Comparison of ENCODE assay signal across 24 cellular contexts in the genomic region with DNA sequence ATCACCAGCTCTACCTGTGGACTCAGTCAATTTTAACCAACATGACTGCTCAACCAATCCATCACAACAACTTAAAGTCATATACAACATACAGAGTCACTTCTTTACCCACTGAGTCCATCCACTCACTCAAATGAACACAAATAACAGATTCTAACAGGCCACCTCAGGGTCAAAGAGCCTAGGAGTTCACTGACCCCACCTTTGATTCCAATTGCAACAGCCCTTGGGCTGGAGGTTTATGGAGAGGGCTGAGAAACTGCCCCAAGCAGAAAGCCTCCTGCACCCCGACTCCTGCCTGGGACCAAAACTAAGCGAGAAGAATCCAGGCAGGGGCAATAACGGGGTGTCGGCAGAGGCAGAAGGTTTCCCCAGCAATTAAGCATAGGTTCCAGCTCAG.
"Had no signal": no experiment of that assay in that cellular context is flagged by ENCODE, and none has a peak within 500 bp of the region (broad histone marks: within the 10 kb centered on the region; RNA-seq: fewer than 3 reads in every experiment).

No MANE protein-coding gene starts in this region.

- DNase-seq: hippocampal formation; kidney glomerular epithelial cell; left cardiac atrium; left lung; mesendoderm; naive B cell; natural killer cell; ovary; retina; right cardiac atrium; sigmoid colon; small intestine; spleen; stimulated activated CD4-positive, alpha-beta T cell treated with anti-CD3 and anti-CD28 coated beads, Interleukin-4, amount 100 ng/mL, for 24 hours; stimulated activated naive CD4-positive, alpha-beta T cell; testis; thyroid gland; transverse colon; upper lobe of right lung had no signal

- H3K9me3 ChIP-seq: left lung, ovary, prostate gland, sigmoid colon, spleen, testis, thyroid gland, transverse colon, upper lobe of right lung had no signal

- H3K36me3 Mint-ChIP-seq: mesothelial cell of epicardium; naive B cell; natural killer cell; stimulated activated effector memory CD8-positive, alpha-beta T cell treated with anti-CD3 and anti-CD28 coated beads, Interleukin-12 subunit alpha, Interleukin-12 subunit beta, amount 100 ng/mL, for 72 hours had no signal

- H3K4me1 Mint-ChIP-seq: naive B cell; stimulated activated effector memory CD8-positive, alpha-beta T cell treated with anti-CD3 and anti-CD28 coated beads, Interleukin-12 subunit alpha, Interleukin-12 subunit beta, amount 100 ng/mL, for 72 hours had no signal

- H3K4me1 ChIP-seq: prostate gland, spleen, testis, thyroid gland had no signal

- H3K27me3 Mint-ChIP-seq: naive B cell had no signal

- H3K27me3 ChIP-seq: left lung, ovary, sigmoid colon, spleen, testis, thyroid gland, transverse colon, upper lobe of right lung had no signal

- H3K4me3 Mint-ChIP-seq: mesothelial cell of epicardium; naive B cell; natural killer cell; stimulated activated effector memory CD8-positive, alpha-beta T cell treated with anti-CD3 and anti-CD28 coated beads, Interleukin-12 subunit alpha, Interleukin-12 subunit beta, amount 100 ng/mL, for 72 hours; stimulated activated naive CD8-positive, alpha-beta T cell treated with anti-CD3 and anti-CD28 coated beads, Interleukin-15, Interleukin-2, amounts not matched to agents 100 ng/mL and 50 ng/mL, for 24 hours had no signal

- H3K9me3 Mint-ChIP-seq: mesothelial cell of epicardium; naive B cell; natural killer cell; stimulated activated naive CD8-positive, alpha-beta T cell treated with anti-CD3 and anti-CD28 coated beads, Interleukin-15, Interleukin-2, amounts not matched to agents 100 ng/mL and 50 ng/mL, for 24 hours had no signal

- H3K4me3 ChIP-seq: left lung, lung, ovary, prostate gland, sigmoid colon, spleen, testis, thyroid gland, transverse colon, upper lobe of right lung had no signal

- ATAC-seq: left cardiac atrium; left lung; natural killer cell; right cardiac atrium; stimulated activated effector memory CD8-positive, alpha-beta T cell treated with anti-CD3 and anti-CD28 coated beads, Interleukin-12 subunit alpha, Interleukin-12 subunit beta, amount 100 ng/mL, for 72 hours; upper lobe of right lung had no signal

- H3K27ac ChIP-seq: left lung, ovary, prostate gland, sigmoid colon, spleen, testis, thyroid gland, transverse colon, upper lobe of right lung had no signal

- H3K27ac Mint-ChIP-seq: mesothelial cell of epicardium; natural killer cell; stimulated activated effector memory CD8-positive, alpha-beta T cell treated with anti-CD3 and anti-CD28 coated beads, Interleukin-12 subunit alpha, Interleukin-12 subunit beta, amount 100 ng/mL, for 72 hours; stimulated activated naive CD8-positive, alpha-beta T cell treated with anti-CD3 and anti-CD28 coated beads, Interleukin-15, Interleukin-2, amounts not matched to agents 100 ng/mL and 50 ng/mL, for 24 hours had no signal

- H3K36me3 ChIP-seq: left lung, ovary, prostate gland, sigmoid colon, spleen, thyroid gland, transverse colon, upper lobe of right lung had no signal
